14 cellular contexts compared by ENCODE assay signal in genomic region chr2:112087346-112088020, GRCh38.
DNase-seq lines count a peak whose midpoint lies in the region; ATAC-seq lines count a peak whose summit lies in the region.
"Had no signal": no experiment of that assay in that cellular context is flagged by ENCODE, and none has a peak within 500 bp of the region (broad histone marks: within the 10 kb centered on the region; RNA-seq: fewer than 3 reads in every experiment).

No MANE protein-coding gene starts in this region.

- peak; percentile 65 for ATAC-seq in GM18498 (IDR thresholded peaks at IDR 0.05; ENCODE audit: unreplicated experiment)
- ATAC-seq in GM21423 (IDR thresholded peaks at IDR 0.05; ENCODE audit: unreplicated experiment), result peak; percentile 81
- peak; percentile 65 for ATAC-seq in HG03159 (IDR thresholded peaks at IDR 0.05; ENCODE audit: unreplicated experiment)
- no peak for ATAC-seq in HG02571 (IDR thresholded peaks at IDR 0.05; ENCODE audit: unreplicated experiment)
- ATAC-seq in GM19455 (IDR thresholded peaks at IDR 0.05; ENCODE audit: unreplicated experiment), result no peak
- ATAC-seq: activated CD4-positive, alpha-beta T cell treated with anti-CD3 and anti-CD28 coated beads for 36 hours had no signal

- DNase-seq in germinal center (ENCODE audit: low spot score) (peak; percentile 51), NCI-H2081 (lab: John Stamatoyannopoulos, UW) (no peak), epidermal melanocyte (ENCODE audit: insufficient read length, low spot score) (no peak)
- DNase-seq: activated CD4-positive, alpha-beta T cell treated with anti-CD3 and anti-CD28 coated beads for 36 hours; activated effector memory CD4-positive, alpha-beta T cell treated with Interleukin-2 at 50 U/mL for 16 hours; CD4-positive, CD25-positive, alpha-beta regulatory T cell; cerebellar nuclear complex; kidney; NCI-H1105 had no signal

Comparison
In these comparisons a context has a peak if more than half of its experiments do, and no peak if none do; other contexts are left out.
1. ATAC-seq: peak in GM18498 (single experiment), GM21423 (single experiment) and HG03159 (single experiment); none in HG02571 (single experiment) and GM19455 (single experiment).